8 cellular contexts compared by ENCODE assay signal in genomic region chr10:86522385-86522855, GRCh38. TPM values are rescaled to one million over a fixed set of nuclear protein-coding genes. Genes with fewer than 3 reads are reported as not detected.
DNase-seq lines count a peak whose midpoint lies in the region; ATAC-seq, FAIRE-seq and TF ChIP-seq lines count a peak whose summit lies in the region.

No MANE protein-coding gene starts in this region.

- H3K27ac Mint-ChIP-seq in activated naive CD8-positive, alpha-beta T cell treated with anti-CD3 and anti-CD28 coated beads for 36 hours, result peak overlapping the region; percentile 91

- DNase-seq in AG10803 (ENCODE audit: low read depth) (no peak), HFF-Myc (ENCODE audit: extremely low read depth, low read depth) (no peak), kidney (no peak), testis (no peak), NCI-H345 (lab: John Stamatoyannopoulos, UW) (no peak), HTR-8/SVneo (ENCODE audit: insufficient read length, low spot score) (no peak)
- no peak for DNase-seq in activated naive CD8-positive, alpha-beta T cell treated with anti-CD3 and anti-CD28 coated beads for 36 hours

- peak overlapping the region; percentile 8 to 65 for H3K9ac ChIP-seq in kidney (ENCODE audit: low read length in 2 of 2)

- WGBS in testis, 2 donors, result 6 to 12% methylated on average over 13 of the region's 13 CpGs

- H3K27me3 Mint-ChIP-seq in activated naive CD8-positive, alpha-beta T cell treated with anti-CD3 and anti-CD28 coated beads for 36 hours, result no peaks in the 10 kb centered on the region

- no peak for TF ChIP-seq CTCF in AG10803 (conservative IDR thresholded peaks at IDR 0.05; ENCODE audit: low read length)
- TF ChIP-seq CTCF in HFF-Myc (IDR thresholded peaks at IDR 0.05; ENCODE audit: low read depth, low read length, missing control alignments), result no peak
- no peak for TF ChIP-seq CTCF in kidney (IDR thresholded peaks at IDR 0.05; ENCODE audit: borderline replicate concordance, extremely low read depth, insufficient read depth)
- TF ChIP-seq CTCF in testis (IDR thresholded peaks at IDR 0.05), result no peak

- H3K27ac ChIP-seq in kidney (ENCODE audit: low read depth in 2 of 2, low read length in 2 of 2) (peak overlapping the region in 1 of 2 donors; percentile 71), testis (peak overlapping the region; percentile 96 to 98)

- no peaks in the 10 kb centered on the region for H3K36me3 ChIP-seq in kidney (ENCODE audit: control insufficient read depth in 1 of 2, insufficient read depth in 2 of 2, low read length in 2 of 2)
- H3K36me3 ChIP-seq in testis (ENCODE audit: low read depth, missing control alignments), result no peaks in the 10 kb centered on the region

- intact Hi-C loops in kidney (cut with DNase I) (no loop called here), testis (cut with DNase I; ENCODE audit: low total_unique reads) (no loop called here)

- H3K4me1 ChIP-seq in kidney (ENCODE audit: control insufficient read depth in 1 of 2, insufficient read depth in 1 of 2, low read depth in 1 of 2, low read length in 2 of 2), result peaks cover 9 to 23% of the 10 kb centered on the region in 2 donors
- H3K4me1 ChIP-seq in testis, result peaks cover 11% of the 10 kb centered on the region

- ATAC-seq in GM21717 (IDR thresholded peaks at IDR 0.05; ENCODE audit: unreplicated experiment), result no peak

- H3K27me3 ChIP-seq in testis, result no peaks in the 10 kb centered on the region

- peaks cover 51% of the 10 kb centered on the region for H3K4me1 Mint-ChIP-seq in activated naive CD8-positive, alpha-beta T cell treated with anti-CD3 and anti-CD28 coated beads for 36 hours

- no peak for FAIRE-seq in kidney (lab: Jason Lieb, UNC)
- FAIRE-seq in HTR-8/SVneo (lab: Jason Lieb, UNC), result no peak

- H3K4me3 Mint-ChIP-seq in activated naive CD8-positive, alpha-beta T cell treated with anti-CD3 and anti-CD28 coated beads for 36 hours, result peak overlapping the region; percentile 96

- peak overlapping the region; percentile 80 for H3K4me3 ChIP-seq in AG10803 (ENCODE audit: low read length)
- H3K4me3 ChIP-seq in HFF-Myc (replicated peaks; ENCODE audit: low read depth, low read length), result peak overlapping the region; percentile 71
- H3K4me3 ChIP-seq in kidney (ENCODE audit: low read length in 2 of 2), result peak overlapping the region; percentile 85 to 87
- peak overlapping the region; percentile 90 to 100 for H3K4me3 ChIP-seq in testis

- H3K9me3 ChIP-seq in kidney (ENCODE audit: control insufficient read depth in 1 of 2, low read length in 2 of 2) (no peaks in the 10 kb centered on the region), testis (no peaks in the 10 kb centered on the region)

- H3K9me3 Mint-ChIP-seq in activated naive CD8-positive, alpha-beta T cell treated with anti-CD3 and anti-CD28 coated beads for 36 hours, result no peaks in the 10 kb centered on the region

- no peak for TF ChIP-seq POLR2A in testis (IDR thresholded peaks at IDR 0.05)

- H3K36me3 Mint-ChIP-seq in activated naive CD8-positive, alpha-beta T cell treated with anti-CD3 and anti-CD28 coated beads for 36 hours, result peaks cover 15% of the 10 kb centered on the region

RNA-seq across cellular contexts. Expression of gene WAPL, which starts 0.8 kb away (rescaled TPM):
- 10 to 100 TPM; 51.7 to 53.3 TPM for total RNA-seq in activated naive CD8-positive, alpha-beta T cell treated with anti-CD3 and anti-CD28 coated beads for 36 hours
- total RNA-seq in kidney, result 34.7 TPM
- 17.6 TPM for polyA plus RNA-seq in kidney (ENCODE audit: insufficient read depth, low read depth, low replicate concordance)
- total RNA-seq in testis, result 10 to 100 TPM; 80.8 to 89.8 TPM
- polyA plus RNA-seq in testis (ENCODE audit: insufficient read depth, low read depth, low replicate concordance), result 65.7 TPM
